In genomic region chr16:85029413-85029794, GRCh38 we compare ENCODE assay signal across 8 cellular contexts. TPM values are rescaled to one million over a fixed set of nuclear protein-coding genes. Genes with fewer than 3 reads are reported as not detected.
A peak's percentile ranks its signal among the peaks of the same experiment; 100 is the strongest.
DNase-seq lines count a peak whose midpoint lies in the region; TF ChIP-seq lines count a peak whose summit lies in the region.

No MANE protein-coding gene starts in this region.

- intact Hi-C loops in spleen (cut with DNase I; ENCODE audit: low total_unique reads) = no loop called here

- H3K9me3 ChIP-seq in spleen = no peaks in the 10 kb centered on the region

- peak; percentile 58 for DNase-seq in ELF-1 (ENCODE audit: low read depth, low spot score)
- DNase-seq in M059J (ENCODE audit: low read depth) = peak; percentile 93
- peak; percentile 26 for DNase-seq in activated CD8-positive, alpha-beta memory T cell treated with anti-CD3 and anti-CD28 coated beads, Interleukin-2, amount 50 U/mL, for 24 hours (ENCODE audit: extremely low read depth)
- DNase-seq in erythroblast (lab: John Stamatoyannopoulos, UW) = peak; percentile 19 to 48
- no peak for DNase-seq in spleen
- DNase-seq in GF-D8 (lab: John Stamatoyannopoulos, UW) = no peak
- no peak for DNase-seq in cortex of kidney (lab: John Stamatoyannopoulos, UW)
- no peak for DNase-seq in iPS-NIHi11 (ENCODE audit: low spot score)

- H3K4me1 ChIP-seq in spleen = peaks cover 21 to 72% (median 44%) of the 10 kb centered on the region in 6 donors

- peak overlapping the region in 4 of 8 donors; percentile 77 to 86 (median 80) for H3K4me3 ChIP-seq in spleen

- H3K27me3 ChIP-seq in spleen (replicated peaks in 1 of 7) = no peaks in the 10 kb centered on the region

- WGBS in spleen, 5 donors = 43 to 59% (median 45%) methylated on average over 5 of the region's 5 CpGs

- TF ChIP-seq POLR2A in erythroblast (IDR thresholded peaks at IDR 0.05; ENCODE audit: low read length) (no peak), spleen (IDR thresholded peaks at IDR 0.05) (no peak)

- peak overlapping the region in 6 of 8 donors; percentile 89 to 98 (median 92) for H3K27ac ChIP-seq in spleen

- peaks cover 0 to 31% (median 4%) of the 10 kb centered on the region in 6 donors for H3K36me3 ChIP-seq in spleen

- no peak for TF ChIP-seq CTCF in spleen (IDR thresholded peaks at IDR 0.05 in 8 of 11, conservative IDR thresholded peaks at IDR 0.05 in 3 of 11)

RNA-seq across cellular contexts. Expression of gene KIAA0513, which starts 1.8 kb away (rescaled TPM):
- total RNA-seq in M059J (2014; rRNA removed; shearing (Covaris generic)) = 5.8 and 18.0 TPM in 2 replicates
- total RNA-seq in spleen = 10 to 100 TPM; 21.4 to 30.0 (median 23.3) TPM
- 1 to 10 TPM; 1.7 to 6.0 (median 2.0) TPM for polyA plus RNA-seq in spleen

RNA-seq across cellular contexts. Expression of gene ZDHHC7, which starts 18.1 kb away (rescaled TPM):
- 57.0 and 78.0 TPM in 2 replicates for total RNA-seq in M059J (2014; rRNA removed; shearing (Covaris generic))
- 10 to 100 TPM; 39.3 to 87.1 (median 52.3) TPM for total RNA-seq in spleen
- polyA plus RNA-seq in spleen = 10 to 100 TPM; 10.3 to 21.5 (median 16.0) TPM

Comparison
In these comparisons a context has a peak if more than half of its experiments do, and no peak if none do; other contexts are left out.
1. DNase-seq: peak in ELF-1 (single experiment), M059J (single experiment), activated CD8-positive, alpha-beta memory T cell treated with anti-CD3 and anti-CD28 coated beads, Interleukin-2, amount 50 U/mL, for 24 hours (single experiment) and erythroblast (2 of 2); none in spleen (single experiment), GF-D8 (single experiment), cortex of kidney (single experiment) and iPS-NIHi11 (single experiment).